Comparison of ENCODE assay signal across 8 cellular contexts in the genomic region with DNA sequence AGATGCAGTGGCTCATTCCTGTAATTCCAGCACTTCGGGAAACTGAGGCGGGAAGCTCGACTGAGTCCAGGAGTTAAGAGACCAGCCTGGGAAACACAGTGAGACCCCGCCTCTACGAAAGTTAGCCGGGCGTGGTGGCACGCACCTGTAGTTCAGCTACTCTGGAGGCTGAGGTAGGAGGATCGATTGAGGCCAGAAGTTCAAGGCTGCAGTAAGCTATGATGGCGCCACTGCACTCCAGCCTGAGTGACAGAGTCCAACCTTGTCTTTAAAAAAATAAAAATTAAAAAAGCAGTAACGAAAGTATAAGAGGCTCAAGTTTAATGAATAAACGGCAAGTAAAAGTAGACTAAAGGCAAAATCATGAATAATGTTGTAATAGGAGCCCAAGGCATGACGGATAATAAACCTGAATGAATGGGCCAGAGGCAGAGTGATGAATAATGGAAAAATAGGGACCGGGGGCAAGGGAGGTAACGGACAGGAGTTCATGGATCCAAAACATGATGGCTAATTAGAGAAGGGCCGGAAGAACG. TPM values are rescaled to one million over a fixed set of nuclear protein-coding genes. Genes with fewer than 3 reads are reported as not detected.
DNase-seq lines count a peak whose midpoint lies in the region; ATAC-seq and TF ChIP-seq lines count a peak whose summit lies in the region.

No MANE protein-coding gene starts in this region.

- WGBS in upper lobe of left lung, 2 donors = 59 to 61% methylated on average over 17 of the region's 17 CpGs
- 57 to 59% methylated on average over 17 of the region's 17 CpGs for WGBS in thyroid gland, 2 donors

- TF ChIP-seq CTCF in MCF 10A (IDR thresholded peaks at IDR 0.05; ENCODE audit: unreplicated experiment) (no peak), upper lobe of left lung (IDR thresholded peaks at IDR 0.05) (no peak), thyroid gland (IDR thresholded peaks at IDR 0.05) (no peak)

- H3K27ac Mint-ChIP-seq in activated naive CD4-positive, alpha-beta T cell treated with anti-CD3 and anti-CD28 coated beads, Interleukin-2, amount 50 U/mL, for 24 hours = peak overlapping the region; percentile 95
- H3K27ac Mint-ChIP-seq in MCF 10A (ENCODE audit: low read depth, unreplicated experiment) (peak overlapping the region; percentile 70), memory B cell (peak overlapping the region; percentile 94)

- CTCF ChIA-PET in MCF 10A (lab: Yijun Ruan, JAX) = interaction anchor here (0.6 to 1.2 kb wide), 3 partner anchors 42 to 212 kb away, joined by 3 to 6 read pairs (median 4); a partner anchor contains a TSS

- no peak for DNase-seq in activated naive CD4-positive, alpha-beta T cell (lab: John Stamatoyannopoulos, UW)
- DNase-seq in MCF 10A (ENCODE audit: unreplicated experiment) (no peak), memory B cell (ENCODE audit: low spot score in 2 of 2) (no peak), upper lobe of left lung (no peak), KG1 (lab: John Stamatoyannopoulos, UW) (no peak), thyroid gland (no peak)

- TSS peak; percentile 95 for BruUV-seq in MCF 10A (replicated peaks; lab: Mats Ljungman, UMichigan)

- intact Hi-C loops in MCF 10A (cut with micrococcal nuclease) (loop anchor here (1.0 kb wide), 1 partner anchor 43 kb away; no protein-coding TSS in a partner anchor), thyroid gland (cut with DNase I) (loop anchor here (5.0 kb wide), 1 partner anchor 43 kb away; a partner anchor contains a TSS)

- peak overlapping the region; percentile 85 for H3K4me3 Mint-ChIP-seq in activated naive CD4-positive, alpha-beta T cell treated with anti-CD3 and anti-CD28 coated beads, Interleukin-2, amount 50 U/mL, for 24 hours
- H3K4me3 Mint-ChIP-seq in MCF 10A (ENCODE audit: unreplicated experiment) (peak overlapping the region; percentile 74), memory B cell (peak overlapping the region; percentile 90)

- TF ChIP-seq POLR2A in upper lobe of left lung (IDR thresholded peaks at IDR 0.05) (no peak), thyroid gland (IDR thresholded peaks at IDR 0.05) (no peak)

- H3K9me3 Mint-ChIP-seq in activated naive CD4-positive, alpha-beta T cell treated with anti-CD3 and anti-CD28 coated beads, Interleukin-2, amount 50 U/mL, for 24 hours = no peaks in the 10 kb centered on the region
- H3K9me3 Mint-ChIP-seq in MCF 10A (ENCODE audit: unreplicated experiment) (no peaks in the 10 kb centered on the region), memory B cell (no peaks in the 10 kb centered on the region)

- H3K4me3 ChIP-seq in upper lobe of left lung = peak overlapping the region in 3 of 4 donors; percentile 99 to 100 (median 99)
- peak overlapping the region in 1 of 3 donors; percentile 20 for H3K4me3 ChIP-seq in thyroid gland (replicated peaks in 1 of 3)

- H3K27me3 ChIP-seq in upper lobe of left lung (no peaks in the 10 kb centered on the region), thyroid gland (no peaks in the 10 kb centered on the region)

- H3K36me3 ChIP-seq in upper lobe of left lung (peaks cover 0 to 57% (median 50%) of the 10 kb centered on the region in 4 donors), thyroid gland (peaks cover 27 to 33% of the 10 kb centered on the region in 2 donors)

- H3K27ac ChIP-seq in upper lobe of left lung = peak overlapping the region in 3 of 4 donors; percentile 88 to 98 (median 91)
- peak overlapping the region in 1 of 3 donors; percentile 85 for H3K27ac ChIP-seq in thyroid gland

- H3K36me3 Mint-ChIP-seq in activated naive CD4-positive, alpha-beta T cell treated with anti-CD3 and anti-CD28 coated beads, Interleukin-2, amount 50 U/mL, for 24 hours = peaks cover 19% of the 10 kb centered on the region
- peaks cover 25% of the 10 kb centered on the region for H3K36me3 Mint-ChIP-seq in MCF 10A (ENCODE audit: insufficient read depth, unreplicated experiment)
- H3K36me3 Mint-ChIP-seq in memory B cell = peaks cover 13% of the 10 kb centered on the region

- peaks cover 31% of the 10 kb centered on the region for H3K4me1 Mint-ChIP-seq in activated naive CD4-positive, alpha-beta T cell treated with anti-CD3 and anti-CD28 coated beads, Interleukin-2, amount 50 U/mL, for 24 hours
- H3K4me1 Mint-ChIP-seq in MCF 10A (ENCODE audit: insufficient read depth, unreplicated experiment) (peaks cover 25% of the 10 kb centered on the region), memory B cell (peaks cover 28% of the 10 kb centered on the region)

- H3K9me3 ChIP-seq in upper lobe of left lung (no peaks in the 10 kb centered on the region), thyroid gland (no peaks in the 10 kb centered on the region)

- POLR2A ChIA-PET in MCF 10A (lab: Yijun Ruan, JAX) = interaction anchor here (0.6 to 1.9 kb wide), 22 partner anchors 16 to 779 kb away, joined by 3 to 17 read pairs (median 3); a partner anchor contains a TSS

- TF ChIP-seq EP300 in upper lobe of left lung (IDR thresholded peaks at IDR 0.05) = no peak

- no peak for ATAC-seq in memory B cell (ENCODE audit: low read depth)
- ATAC-seq in upper lobe of left lung (ENCODE audit: low FRiP score in 2 of 2) = no peak
- no peak for ATAC-seq in GM21737 (IDR thresholded peaks at IDR 0.05; ENCODE audit: unreplicated experiment)

- H3K27me3 Mint-ChIP-seq in activated naive CD4-positive, alpha-beta T cell treated with anti-CD3 and anti-CD28 coated beads, Interleukin-2, amount 50 U/mL, for 24 hours = no peaks in the 10 kb centered on the region
- H3K27me3 Mint-ChIP-seq in MCF 10A (ENCODE audit: insufficient read depth, unreplicated experiment) = no peaks in the 10 kb centered on the region
- no peaks in the 10 kb centered on the region for H3K27me3 Mint-ChIP-seq in memory B cell

- H3K4me1 ChIP-seq in upper lobe of left lung (peaks cover 20 to 32% (median 21%) of the 10 kb centered on the region in 4 donors), thyroid gland (peaks cover 13 to 18% of the 10 kb centered on the region in 2 donors)

RNA-seq across cellular contexts. Expression of a gene that starts 1.2 kb away (rescaled TPM):
- 69.7 and 114 TPM in 2 replicates for total RNA-seq in MCF 10A (2022)
- total RNA-seq in upper lobe of left lung = 10 to 100 TPM; 26.6 to 88.3 (median 58.1) TPM
- total RNA-seq in thyroid gland = 10 to 100 TPM; 40.2 to 82.8 (median 58.3) TPM

RNA-seq across cellular contexts. Expression of a gene that starts 15.7 kb away (rescaled TPM):
- total RNA-seq in MCF 10A (2022) = 3.3 and 7.0 TPM in 2 replicates
- total RNA-seq in upper lobe of left lung = 1,000 to 10,000 TPM in 2 of 6 donors, 100 to 1,000 TPM in 4; 256 to 1,773 (median 644) TPM
- total RNA-seq in thyroid gland = 100 to 1,000 TPM; 199 to 635 (median 313) TPM

RNA-seq across cellular contexts. Expression of a gene that starts 24.5 kb away (rescaled TPM):
- total RNA-seq in MCF 10A (2022) (1.1 and 2.7 TPM in 2 replicates), upper lobe of left lung (100 to 1,000 TPM; 186 to 754 (median 527) TPM), thyroid gland (100 to 1,000 TPM in 1 of 4 donors, 10 to 100 TPM in 2, 1 to 10 TPM in 1; 4.1 to 113 (median 45.6) TPM)

RNA-seq across cellular contexts. Expression of a gene that starts 43.8 kb away (rescaled TPM):
- total RNA-seq in MCF 10A (2022) (46.5 and 56.7 TPM in 2 replicates), upper lobe of left lung (100 to 1,000 TPM in 4 of 6 donors, 10 to 100 TPM in 2; 52.2 to 152 (median 109) TPM), thyroid gland (100 to 1,000 TPM in 3 of 4 donors, 10 to 100 TPM in 1; 88.6 to 164 (median 117) TPM)

RNA-seq across cellular contexts. Expression of a gene that starts 52.1 kb away (rescaled TPM):
- total RNA-seq in MCF 10A (2022) = not detected in 2 replicates
- 1 to 10 TPM in 1 of 6 donors, under 1 TPM in 1, not detected in 4; 0.49 to 2.7 TPM for total RNA-seq in upper lobe of left lung
- not detected for total RNA-seq in thyroid gland

Comparison
In these comparisons a context has a peak if more than half of its experiments do, and no peak if none do; other contexts are left out.
1. RNA of a gene that starts 15.7 kb away (total RNA-seq): 256 to 1,773 TPM in upper lobe of left lung and 199 to 635 TPM in thyroid gland; 3.3 to 7.0 TPM in MCF 10A; every median in the first group is over 10 times any median in the second.
2. Peak in every context shown above with its lines, with median percentiles within 50 percentile points of each other: H3K27ac Mint-ChIP-seq and H3K4me3 Mint-ChIP-seq.